Comparison of ENCODE assay signal across 9 cellular contexts in the genomic region with DNA sequence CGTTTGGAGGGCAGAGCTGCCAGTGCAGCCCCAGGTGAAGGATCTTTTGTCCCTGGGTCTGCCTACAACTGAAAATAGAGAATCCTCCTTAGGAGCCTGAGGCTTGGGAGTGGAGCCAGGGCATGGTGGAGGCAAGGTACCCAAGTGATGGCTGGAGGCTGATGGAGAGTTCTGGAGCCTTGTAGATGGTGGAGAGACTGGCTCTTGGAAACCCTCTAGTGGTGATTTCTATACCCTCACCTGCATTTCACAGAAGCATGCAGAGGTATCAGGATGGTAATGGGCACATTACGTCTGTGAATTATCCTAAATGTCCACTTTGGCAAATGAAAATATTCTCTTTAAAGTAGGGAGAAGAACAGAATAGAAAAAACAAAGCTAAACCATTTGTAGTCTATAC. TPM values are rescaled to one million over a fixed set of nuclear protein-coding genes. Genes with fewer than 3 reads are reported as not detected.
DNase-seq lines count a peak whose midpoint lies in the region; ATAC-seq and TF ChIP-seq lines count a peak whose summit lies in the region.
"Had no signal": no experiment of that assay in that cellular context is flagged by ENCODE, and none has a peak within 500 bp of the region (broad histone marks: within the 10 kb centered on the region; RNA-seq: fewer than 3 reads in every experiment).

No MANE protein-coding gene starts in this region.

- H3K36me3 ChIP-seq in endodermal cell (ENCODE audit: control insufficient read depth, insufficient read depth, low read length): no peaks in the 10 kb centered on the region
- no peaks in the 10 kb centered on the region for H3K36me3 ChIP-seq in ascending aorta

- no peak for ATAC-seq in T-helper 17 cell

- H3K27me3 Mint-ChIP-seq in endodermal cell (ENCODE audit: insufficient read depth) (peaks cover 1% of the 10 kb centered on the region), type B pancreatic cell (peaks cover 8% of the 10 kb centered on the region), T-helper 17 cell (peaks cover 23% of the 10 kb centered on the region)

- no peak overlapping the region for H3K27ac ChIP-seq in endodermal cell (ENCODE audit: low read depth, low read length)
- H3K27ac ChIP-seq in ascending aorta: no peak overlapping the region

- H3K9me3 Mint-ChIP-seq in endodermal cell (no peaks in the 10 kb centered on the region), type B pancreatic cell (no peaks in the 10 kb centered on the region)
- H3K9me3 Mint-ChIP-seq: T-helper 1 cell treated with Interleukin-12 subunit alpha and Interleukin-12 subunit beta and Interleukin-4 antibody, amounts not matched to agents 30 μg/mL and 1 μg/mL, for 36 hours had no signal

- DNase-seq in ELF-1 (ENCODE audit: low read depth, low spot score) (peak; percentile 25), GM20000 (ENCODE audit: low spot score) (peak; percentile 25), HPDE6-E6E7 (ENCODE audit: extremely low spot score) (peak; percentile 19), endodermal cell (peak; percentile 61), type B pancreatic cell (ENCODE audit: extremely low spot score, unreplicated experiment) (no peak), ascending aorta (ENCODE audit: low spot score in 2 of 2) (no peak), T-helper 17 cell (no peak), NCI-H446 (lab: John Stamatoyannopoulos, UW) (no peak)

- H3K27ac Mint-ChIP-seq in endodermal cell (no peak overlapping the region), type B pancreatic cell (no peak overlapping the region), T-helper 17 cell (no peak overlapping the region)
- H3K27ac Mint-ChIP-seq: T-helper 1 cell treated with Interleukin-12 subunit alpha and Interleukin-12 subunit beta and Interleukin-4 antibody, amounts not matched to agents 30 μg/mL and 1 μg/mL, for 36 hours had no signal

- H3K9me3 ChIP-seq in endodermal cell (ENCODE audit: control insufficient read depth, low read length) (no peaks in the 10 kb centered on the region), ascending aorta (no peaks in the 10 kb centered on the region), T-helper 17 cell (ENCODE audit: control insufficient read depth, low read length, poor library complexity, severe bottlenecking) (no peaks in the 10 kb centered on the region)

- intact Hi-C loops in ascending aorta (cut with DNase I): no loop called here

- H3K36me3 Mint-ChIP-seq in endodermal cell (ENCODE audit: low read depth): no peaks in the 10 kb centered on the region
- H3K36me3 Mint-ChIP-seq in type B pancreatic cell: no peaks in the 10 kb centered on the region
- no peaks in the 10 kb centered on the region for H3K36me3 Mint-ChIP-seq in T-helper 17 cell (ENCODE audit: low read depth)

- H3K4me3 Mint-ChIP-seq in endodermal cell (no peak overlapping the region), type B pancreatic cell (no peak overlapping the region), T-helper 17 cell (no peak overlapping the region)
- H3K4me3 Mint-ChIP-seq: T-helper 1 cell treated with Interleukin-12 subunit alpha and Interleukin-12 subunit beta and Interleukin-4 antibody, amounts not matched to agents 30 μg/mL and 1 μg/mL, for 36 hours had no signal

- H3K4me1 Mint-ChIP-seq in endodermal cell (no peaks in the 10 kb centered on the region), type B pancreatic cell (ENCODE audit: unreplicated experiment) (peaks cover 15% of the 10 kb centered on the region), T-helper 17 cell (no peaks in the 10 kb centered on the region)

- 88% methylated on average over 2 of the region's 2 CpGs; no CpG with 5 or more reads in 1 of the 2 experiments for WGBS in endodermal cell (ENCODE audit: insufficient coverage in 1 of 2, insufficient read length in 1 of 2), 2 experiments

- H3K9ac ChIP-seq in endodermal cell (ENCODE audit: extremely low read depth, low read length, poor library complexity, severe bottlenecking): no peak overlapping the region

- TF ChIP-seq CTCF in GM20000 (IDR thresholded peaks at IDR 0.05; ENCODE audit: extremely low read depth, missing control alignments) (no peak), endodermal cell (conservative IDR thresholded peaks at IDR 0.05) (peak; percentile 84), type B pancreatic cell (conservative IDR thresholded peaks at IDR 0.05) (peak; percentile 69), ascending aorta (IDR thresholded peaks at IDR 0.05) (no peak)

- H3K4me1 ChIP-seq in endodermal cell (ENCODE audit: control insufficient read depth, insufficient read depth, low read length) (no peaks in the 10 kb centered on the region), ascending aorta (no peaks in the 10 kb centered on the region)

- H3K27me3 ChIP-seq in endodermal cell (ENCODE audit: control insufficient read depth, insufficient read depth, low read length, poor library complexity, severe bottlenecking) (peaks cover 17% of the 10 kb centered on the region), ascending aorta (no peaks in the 10 kb centered on the region)

- H3K4me3 ChIP-seq in endodermal cell (ENCODE audit: low read length) (no peak overlapping the region), ascending aorta (no peak overlapping the region)

RNA-seq across cellular contexts. Expression of gene INSC, which starts 44.4 kb away (rescaled TPM):
- total RNA-seq in endodermal cell (not detected), type B pancreatic cell (ENCODE audit: low replicate concordance) (1.2 TPM in 1 of 2 replicates, not detected in the other), ascending aorta (not detected), T-helper 17 cell (under 1 TPM in 1 of 2 donors, not detected in 1; 0.22 TPM)
- polyA plus RNA-seq in endodermal cell (2013, experiment 1 of 2): 5.0 TPM
- 4.2 TPM for polyA plus RNA-seq in endodermal cell (2013, experiment 2 of 2)

Comparison
In these comparisons a context has a peak if more than half of its experiments do, and no peak if none do; other contexts are left out.
1. DNase-seq: peak in ELF-1 (single experiment), GM20000 (single experiment), HPDE6-E6E7 (single experiment) and endodermal cell (single experiment); none in type B pancreatic cell (single experiment), ascending aorta (0 of 2), T-helper 17 cell (0 of 3) and NCI-H446 (0 of 2).
2. CTCF ChIP-seq: peak in endodermal cell (single experiment) and type B pancreatic cell (single experiment); none in GM20000 (single experiment) and ascending aorta (0 of 3).